In genomic region chr6:134517863-134518262, GRCh38 we compare ENCODE assay signal across 12 cellular contexts.
DNase-seq lines count a peak whose midpoint lies in the region; ATAC-seq and TF ChIP-seq lines count a peak whose summit lies in the region.
"Had no signal": no experiment of that assay in that cellular context is flagged by ENCODE, and none has a peak within 500 bp of the region (broad histone marks: within the 10 kb centered on the region; RNA-seq: fewer than 3 reads in every experiment).

No MANE protein-coding gene starts in this region.

- H3K4me2 ChIP-seq in osteoblast (ENCODE audit: insufficient read depth, low read length): peak overlapping the region; percentile 98

- peak; percentile 56 for DNase-seq in CD1c-positive myeloid dendritic cell (ENCODE audit: extremely low spot score)
- peak; percentile 23 to 60 for DNase-seq in NOMO-1 (lab: John Stamatoyannopoulos, UW; ENCODE audit: unreplicated experiment in 2 of 2)
- no peak for DNase-seq in dorsolateral prefrontal cortex
- DNase-seq in osteoblast (ENCODE audit: insufficient read length, low spot score, missing footprints): no peak
- no peak for DNase-seq in NCI-H187 treated with DMSO at 0.1 percent for 48 hours (lab: John Stamatoyannopoulos, UW)
- no peak for DNase-seq in T-helper 1 cell
- DNase-seq: HCEC 1CT, RPMI8226 had no signal

- no peaks in the 10 kb centered on the region for H3K79me2 ChIP-seq in osteoblast (ENCODE audit: insufficient read depth, low read length)

- H2AFZ ChIP-seq in osteoblast (ENCODE audit: low read length): peak overlapping the region; percentile 92

- peaks cover 37% of the 10 kb centered on the region for H3K4me1 ChIP-seq in osteoblast (ENCODE audit: insufficient read depth, low read length)
- H3K4me1 ChIP-seq: uterus had no signal

- H3K27ac ChIP-seq in dorsolateral prefrontal cortex (peak overlapping the region in 41 of 59 donors; percentile 3 to 84 (median 59)), osteoblast (ENCODE audit: low read depth, low read length) (peak overlapping the region; percentile 93)

- H3K4me3 ChIP-seq in dorsolateral prefrontal cortex: peak overlapping the region in 7 of 59 donors; percentile 10 to 41 (median 21)
- H3K4me3 ChIP-seq in osteoblast (ENCODE audit: insufficient read depth, low read length): peak overlapping the region; percentile 69
- H3K4me3 ChIP-seq: cardiac muscle cell, uterus had no signal

- no peaks in the 10 kb centered on the region for H4K20me1 ChIP-seq in osteoblast (ENCODE audit: insufficient read depth, low read length)

- intact Hi-C loops in dorsolateral prefrontal cortex (cut with DNase I): no loop called here

- no peaks in the 10 kb centered on the region for H3K9me3 ChIP-seq in osteoblast (ENCODE audit: low read depth, low read length)
- H3K9me3 ChIP-seq: uterus had no signal

- TF ChIP-seq CTCF in dorsolateral prefrontal cortex (IDR thresholded peaks at IDR 0.05 in 54 of 56, conservative IDR thresholded peaks at IDR 0.05 in 2 of 56; ENCODE audit: low read depth in 1 of 56, partially characterized antibody in 56 of 56): no peak
- no peak for TF ChIP-seq CTCF in osteoblast (IDR thresholded peaks at IDR 0.05; ENCODE audit: extremely low read depth, low read depth, low read length)

- no peaks in the 10 kb centered on the region for H3K27me3 ChIP-seq in dorsolateral prefrontal cortex
- H3K27me3 ChIP-seq in osteoblast (ENCODE audit: insufficient read depth, low read length): no peaks in the 10 kb centered on the region
- H3K27me3 ChIP-seq: cardiac muscle cell, uterus had no signal

- no peaks in the 10 kb centered on the region for H3K36me3 ChIP-seq in osteoblast (ENCODE audit: insufficient read depth, low read length)
- H3K36me3 ChIP-seq: cardiac muscle cell, uterus had no signal

- ATAC-seq in GM19023 (IDR thresholded peaks at IDR 0.05; ENCODE audit: unreplicated experiment) (no peak), HG03280 (IDR thresholded peaks at IDR 0.05; ENCODE audit: unreplicated experiment) (no peak)

Comparison
In these comparisons a context has a peak if more than half of its experiments do, and no peak if none do; other contexts are left out.
1. DNase-seq: peak in CD1c-positive myeloid dendritic cell (single experiment) and NOMO-1 (2 of 2); none in dorsolateral prefrontal cortex (0 of 10), osteoblast (single experiment), NCI-H187 treated with DMSO at 0.1 percent for 48 hours (single experiment) and T-helper 1 cell (0 of 5).